ENCODE assay signal across 1 cellular context in genomic region chr4:2418652-2419571, GRCh38.
TF ChIP-seq lines count a peak whose summit lies in the region.

Gene CFAP99 (plus strand): TSS chr4:2418955.

TF ChIP-seq in HepG2, 621 proteins besides CTCF, POLR2A, EP300 and RAD21 (continued from another document and continues in another):
- TF ChIP-seq GTF3A (CRISPR knock-in tag; conservative IDR thresholded peaks at IDR 0.05) (no peak), HDAC6 (IDR thresholded peaks at IDR 0.05; ENCODE audit: low read depth, low read length) (no peak), ZNF382 (CRISPR knock-in tag; IDR thresholded peaks at IDR 0.05; ENCODE audit: borderline replicate concordance) (no peak), ZMAT5 (CRISPR knock-in tag; IDR thresholded peaks at IDR 0.05; ENCODE audit: borderline replicate concordance, low read depth) (no peak), NFRKB (IDR thresholded peaks at IDR 0.05) (no peak), FLYWCH1 (CRISPR knock-in tag; IDR thresholded peaks at IDR 0.05) (no peak), KDM6A (CRISPR knock-in tag; IDR thresholded peaks at IDR 0.05; ENCODE audit: low read depth) (no peak), ZNF160 (CRISPR knock-in tag; IDR thresholded peaks at IDR 0.05) (no peak), CCDC6 (CRISPR knock-in tag; IDR thresholded peaks at IDR 0.05) (no peak), TCF12 (IDR thresholded peaks at IDR 0.05) (no peak), TCF12 (CRISPR knock-in tag; IDR thresholded peaks at IDR 0.05) (no peak), JUN (CRISPR knock-in tag; IDR thresholded peaks at IDR 0.05) (no peak), HNRNPLL (IDR thresholded peaks at IDR 0.05; ENCODE audit: low read depth, low read length, poor library complexity, severe bottlenecking) (peak; percentile 58), IRF1 (CRISPR knock-in tag; IDR thresholded peaks at IDR 0.05; ENCODE audit: low read depth) (no peak), CC2D1A (CRISPR knock-in tag; IDR thresholded peaks at IDR 0.05) (no peak), RARG (CRISPR knock-in tag; IDR thresholded peaks at IDR 0.05; ENCODE audit: low read depth) (no peak), HCFC1 (IDR thresholded peaks at IDR 0.05; ENCODE audit: low read depth, low read length) (peak; percentile 98), TFAP4 (IDR thresholded peaks at IDR 0.05; ENCODE audit: borderline replicate concordance, low read depth) (peak; percentile 61; the same call in 1 of the 2 replicates), ZBTB21 (CRISPR knock-in tag; IDR thresholded peaks at IDR 0.05) (no peak), POLR2AphosphoS2 (IDR thresholded peaks at IDR 0.05; ENCODE audit: low read depth, low read length) (no peak), ZNF350 (CRISPR knock-in tag; IDR thresholded peaks at IDR 0.05; ENCODE audit: borderline replicate concordance, low read depth) (no peak), RFX3 (CRISPR knock-in tag; IDR thresholded peaks at IDR 0.05) (peak; percentile 90), YY1 (IDR thresholded peaks at IDR 0.05; ENCODE audit: insufficient read depth, insufficient replicate concordance, low read depth, low read length) (peak; percentile 86), PITX1 (CRISPR knock-in tag; IDR thresholded peaks at IDR 0.05) (no peak), PAF1 (CRISPR knock-in tag; IDR thresholded peaks at IDR 0.05) (no peak), ZNF629 (CRISPR knock-in tag; conservative IDR thresholded peaks at IDR 0.05) (no peak), SRSF9 (IDR thresholded peaks at IDR 0.05; ENCODE audit: borderline replicate concordance, insufficient read depth, low read depth, low read length, poor library complexity, severe bottlenecking) (no peak), ZNF101 (CRISPR knock-in tag; IDR thresholded peaks at IDR 0.05; ENCODE audit: borderline replicate concordance, low read depth) (no peak), SOX13 (IDR thresholded peaks at IDR 0.05) (no peak), SOX13 (CRISPR knock-in tag; conservative IDR thresholded peaks at IDR 0.05 in 1 of 2, IDR thresholded peaks at IDR 0.05 in 1 of 2) (no peak), ZNF263 (CRISPR knock-in tag; IDR thresholded peaks at IDR 0.05) (no peak), HNRNPK (IDR thresholded peaks at IDR 0.05; ENCODE audit: low read depth, low read length, poor library complexity, severe bottlenecking) (no peak), TBL1XR1 (IDR thresholded peaks at IDR 0.05; ENCODE audit: borderline replicate concordance, low read length, partially characterized antibody) (no peak), ZNF501 (CRISPR knock-in tag; IDR thresholded peaks at IDR 0.05) (no peak), ATAD3A (CRISPR knock-in tag; IDR thresholded peaks at IDR 0.05) (no peak), TFDP2 (CRISPR knock-in tag; IDR thresholded peaks at IDR 0.05) (peak; percentile 78), FOXP1 (IDR thresholded peaks at IDR 0.05) (no peak), FOXP1 (CRISPR knock-in tag; IDR thresholded peaks at IDR 0.05) (no peak), ZNF251 (CRISPR knock-in tag; IDR thresholded peaks at IDR 0.05) (no peak), FOXA3 (CRISPR knock-in tag; IDR thresholded peaks at IDR 0.05) (0 out of 2 replicates have a peak, but pooled peaks have one; percentile 18), EEA1 (CRISPR knock-in tag; IDR thresholded peaks at IDR 0.05; ENCODE audit: borderline replicate concordance) (no peak), HNRNPL (IDR thresholded peaks at IDR 0.05; ENCODE audit: low read depth, low read length) (no peak), HNF4G (IDR thresholded peaks at IDR 0.05; ENCODE audit: borderline replicate concordance, low read depth, low read length) (no peak), HNF4G (CRISPR knock-in tag; IDR thresholded peaks at IDR 0.05; ENCODE audit: borderline replicate concordance, low read depth) (no peak), BCL3 (CRISPR knock-in tag; IDR thresholded peaks at IDR 0.05) (no peak), TCF7 (IDR thresholded peaks at IDR 0.05; ENCODE audit: low read depth) (no peak), ZSCAN30 (CRISPR knock-in tag; IDR thresholded peaks at IDR 0.05) (no peak), ZEB1 (IDR thresholded peaks at IDR 0.05; ENCODE audit: insufficient replicate concordance, low read depth) (no peak), MTF1 (CRISPR knock-in tag; IDR thresholded peaks at IDR 0.05) (no peak), FOXC1 (CRISPR knock-in tag; IDR thresholded peaks at IDR 0.05; ENCODE audit: borderline replicate concordance) (no peak; the same call in 1 of the 2 replicates), ZNF367 (CRISPR knock-in tag; IDR thresholded peaks at IDR 0.05; ENCODE audit: borderline replicate concordance) (no peak)
- TF ChIP-seq, protein P1, sequence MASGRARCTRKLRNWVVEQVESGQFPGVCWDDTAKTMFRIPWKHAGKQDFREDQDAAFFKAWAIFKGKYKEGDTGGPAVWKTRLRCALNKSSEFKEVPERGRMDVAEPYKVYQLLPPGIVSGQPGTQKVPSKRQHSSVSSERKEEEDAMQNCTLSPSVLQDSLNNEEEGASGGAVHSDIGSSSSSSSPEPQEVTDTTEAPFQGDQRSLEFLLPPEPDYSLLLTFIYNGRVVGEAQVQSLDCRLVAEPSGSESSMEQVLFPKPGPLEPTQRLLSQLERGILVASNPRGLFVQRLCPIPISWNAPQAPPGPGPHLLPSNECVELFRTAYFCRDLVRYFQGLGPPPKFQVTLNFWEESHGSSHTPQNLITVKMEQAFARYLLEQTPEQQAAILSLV (CRISPR knock-in tag; IDR thresholded peaks at IDR 0.05; ENCODE audit: borderline replicate concordance) = no peak
- TF ChIP-seq, protein P2, sequence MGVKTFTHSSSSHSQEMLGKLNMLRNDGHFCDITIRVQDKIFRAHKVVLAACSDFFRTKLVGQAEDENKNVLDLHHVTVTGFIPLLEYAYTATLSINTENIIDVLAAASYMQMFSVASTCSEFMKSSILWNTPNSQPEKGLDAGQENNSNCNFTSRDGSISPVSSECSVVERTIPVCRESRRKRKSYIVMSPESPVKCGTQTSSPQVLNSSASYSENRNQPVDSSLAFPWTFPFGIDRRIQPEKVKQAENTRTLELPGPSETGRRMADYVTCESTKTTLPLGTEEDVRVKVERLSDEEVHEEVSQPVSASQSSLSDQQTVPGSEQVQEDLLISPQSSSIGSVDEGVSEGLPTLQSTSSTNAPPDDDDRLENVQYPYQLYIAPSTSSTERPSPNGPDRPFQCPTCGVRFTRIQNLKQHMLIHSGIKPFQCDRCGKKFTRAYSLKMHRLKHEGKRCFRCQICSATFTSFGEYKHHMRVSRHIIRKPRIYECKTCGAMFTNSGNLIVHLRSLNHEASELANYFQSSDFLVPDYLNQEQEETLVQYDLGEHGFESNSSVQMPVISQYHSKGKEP (CRISPR knock-in tag; IDR thresholded peaks at IDR 0.05) = no peak
- TF ChIP-seq, protein P3, sequence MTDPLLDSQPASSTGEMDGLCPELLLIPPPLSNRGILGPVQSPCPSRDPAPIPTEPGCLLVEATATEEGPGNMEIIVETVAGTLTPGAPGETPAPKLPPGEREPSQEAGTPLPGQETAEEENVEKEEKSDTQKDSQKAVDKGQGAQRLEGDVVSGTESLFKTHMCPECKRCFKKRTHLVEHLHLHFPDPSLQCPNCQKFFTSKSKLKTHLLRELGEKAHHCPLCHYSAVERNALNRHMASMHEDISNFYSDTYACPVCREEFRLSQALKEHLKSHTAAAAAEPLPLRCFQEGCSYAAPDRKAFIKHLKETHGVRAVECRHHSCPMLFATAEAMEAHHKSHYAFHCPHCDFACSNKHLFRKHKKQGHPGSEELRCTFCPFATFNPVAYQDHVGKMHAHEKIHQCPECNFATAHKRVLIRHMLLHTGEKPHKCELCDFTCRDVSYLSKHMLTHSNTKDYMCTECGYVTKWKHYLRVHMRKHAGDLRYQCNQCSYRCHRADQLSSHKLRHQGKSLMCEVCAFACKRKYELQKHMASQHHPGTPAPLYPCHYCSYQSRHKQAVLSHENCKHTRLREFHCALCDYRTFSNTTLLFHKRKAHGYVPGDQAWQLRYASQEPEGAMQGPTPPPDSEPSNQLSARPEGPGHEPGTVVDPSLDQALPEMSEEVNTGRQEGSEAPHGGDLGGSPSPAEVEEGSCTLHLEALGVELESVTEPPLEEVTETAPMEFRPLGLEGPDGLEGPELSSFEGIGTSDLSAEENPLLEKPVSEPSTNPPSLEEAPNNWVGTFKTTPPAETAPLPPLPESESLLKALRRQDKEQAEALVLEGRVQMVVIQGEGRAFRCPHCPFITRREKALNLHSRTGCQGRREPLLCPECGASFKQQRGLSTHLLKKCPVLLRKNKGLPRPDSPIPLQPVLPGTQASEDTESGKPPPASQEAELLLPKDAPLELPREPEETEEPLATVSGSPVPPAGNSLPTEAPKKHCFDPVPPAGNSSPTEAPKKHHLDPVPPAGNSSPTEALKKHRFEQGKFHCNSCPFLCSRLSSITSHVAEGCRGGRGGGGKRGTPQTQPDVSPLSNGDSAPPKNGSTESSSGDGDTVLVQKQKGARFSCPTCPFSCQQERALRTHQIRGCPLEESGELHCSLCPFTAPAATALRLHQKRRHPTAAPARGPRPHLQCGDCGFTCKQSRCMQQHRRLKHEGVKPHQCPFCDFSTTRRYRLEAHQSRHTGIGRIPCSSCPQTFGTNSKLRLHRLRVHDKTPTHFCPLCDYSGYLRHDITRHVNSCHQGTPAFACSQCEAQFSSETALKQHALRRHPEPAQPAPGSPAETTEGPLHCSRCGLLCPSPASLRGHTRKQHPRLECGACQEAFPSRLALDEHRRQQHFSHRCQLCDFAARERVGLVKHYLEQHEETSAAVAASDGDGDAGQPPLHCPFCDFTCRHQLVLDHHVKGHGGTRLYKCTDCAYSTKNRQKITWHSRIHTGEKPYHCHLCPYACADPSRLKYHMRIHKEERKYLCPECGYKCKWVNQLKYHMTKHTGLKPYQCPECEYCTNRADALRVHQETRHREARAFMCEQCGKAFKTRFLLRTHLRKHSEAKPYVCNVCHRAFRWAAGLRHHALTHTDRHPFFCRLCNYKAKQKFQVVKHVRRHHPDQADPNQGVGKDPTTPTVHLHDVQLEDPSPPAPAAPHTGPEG (CRISPR knock-in tag; IDR thresholded peaks at IDR 0.05) = no peak
- TF ChIP-seq, protein P4, sequence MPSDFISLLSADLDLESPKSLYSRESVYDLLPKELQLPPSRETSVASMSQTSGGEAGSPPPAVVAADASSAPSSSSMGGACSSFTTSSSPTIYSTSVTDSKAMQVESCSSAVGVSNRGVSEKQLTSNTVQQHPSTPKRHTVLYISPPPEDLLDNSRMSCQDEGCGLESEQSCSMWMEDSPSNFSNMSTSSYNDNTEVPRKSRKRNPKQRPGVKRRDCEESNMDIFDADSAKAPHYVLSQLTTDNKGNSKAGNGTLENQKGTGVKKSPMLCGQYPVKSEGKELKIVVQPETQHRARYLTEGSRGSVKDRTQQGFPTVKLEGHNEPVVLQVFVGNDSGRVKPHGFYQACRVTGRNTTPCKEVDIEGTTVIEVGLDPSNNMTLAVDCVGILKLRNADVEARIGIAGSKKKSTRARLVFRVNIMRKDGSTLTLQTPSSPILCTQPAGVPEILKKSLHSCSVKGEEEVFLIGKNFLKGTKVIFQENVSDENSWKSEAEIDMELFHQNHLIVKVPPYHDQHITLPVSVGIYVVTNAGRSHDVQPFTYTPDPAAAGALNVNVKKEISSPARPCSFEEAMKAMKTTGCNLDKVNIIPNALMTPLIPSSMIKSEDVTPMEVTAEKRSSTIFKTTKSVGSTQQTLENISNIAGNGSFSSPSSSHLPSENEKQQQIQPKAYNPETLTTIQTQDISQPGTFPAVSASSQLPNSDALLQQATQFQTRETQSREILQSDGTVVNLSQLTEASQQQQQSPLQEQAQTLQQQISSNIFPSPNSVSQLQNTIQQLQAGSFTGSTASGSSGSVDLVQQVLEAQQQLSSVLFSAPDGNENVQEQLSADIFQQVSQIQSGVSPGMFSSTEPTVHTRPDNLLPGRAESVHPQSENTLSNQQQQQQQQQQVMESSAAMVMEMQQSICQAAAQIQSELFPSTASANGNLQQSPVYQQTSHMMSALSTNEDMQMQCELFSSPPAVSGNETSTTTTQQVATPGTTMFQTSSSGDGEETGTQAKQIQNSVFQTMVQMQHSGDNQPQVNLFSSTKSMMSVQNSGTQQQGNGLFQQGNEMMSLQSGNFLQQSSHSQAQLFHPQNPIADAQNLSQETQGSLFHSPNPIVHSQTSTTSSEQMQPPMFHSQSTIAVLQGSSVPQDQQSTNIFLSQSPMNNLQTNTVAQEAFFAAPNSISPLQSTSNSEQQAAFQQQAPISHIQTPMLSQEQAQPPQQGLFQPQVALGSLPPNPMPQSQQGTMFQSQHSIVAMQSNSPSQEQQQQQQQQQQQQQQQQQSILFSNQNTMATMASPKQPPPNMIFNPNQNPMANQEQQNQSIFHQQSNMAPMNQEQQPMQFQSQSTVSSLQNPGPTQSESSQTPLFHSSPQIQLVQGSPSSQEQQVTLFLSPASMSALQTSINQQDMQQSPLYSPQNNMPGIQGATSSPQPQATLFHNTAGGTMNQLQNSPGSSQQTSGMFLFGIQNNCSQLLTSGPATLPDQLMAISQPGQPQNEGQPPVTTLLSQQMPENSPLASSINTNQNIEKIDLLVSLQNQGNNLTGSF (CRISPR knock-in tag; IDR thresholded peaks at IDR 0.05) = no peak
